Comparison of ENCODE assay signal across 23 cellular contexts in genomic region chr16:75458439-75458838, GRCh38. TPM values are rescaled to one million over a fixed set of nuclear protein-coding genes. Genes with fewer than 3 reads are reported as not detected.
DNase-seq lines count a peak whose midpoint lies in the region; ATAC-seq, FAIRE-seq and TF ChIP-seq lines count a peak whose summit lies in the region.
"Had no signal": no experiment of that assay in that cellular context is flagged by ENCODE, and none has a peak within 500 bp of the region (broad histone marks: within the 10 kb centered on the region; RNA-seq: fewer than 3 reads in every experiment).

No MANE protein-coding gene starts in this region.

- TF ChIP-seq POLR2A in thyroid gland (IDR thresholded peaks at IDR 0.05) (no peak), HepG2 (IDR thresholded peaks at IDR 0.05; ENCODE audit: insufficient read depth in 1 of 2, low read depth in 2 of 2, low read length in 2 of 2) (no peak)

- H3K79me2 ChIP-seq in HepG2 (ENCODE audit: insufficient read depth, low read length), result peaks cover 83% of the 10 kb centered on the region

- ATAC-seq in CD4-positive, alpha-beta T cell (ENCODE audit: poor library complexity), result no peak
- no peak for ATAC-seq in effector memory CD8-positive, alpha-beta T cell (replicated peaks)
- ATAC-seq in HepG2, result no peak
- no peak for ATAC-seq in GM21737 (IDR thresholded peaks at IDR 0.05; ENCODE audit: unreplicated experiment)

- no peaks in the 10 kb centered on the region; the same call in 1 of the 2 replicates for H3K36me3 ChIP-seq in WERI-Rb-1
- H3K36me3 ChIP-seq in thyroid gland, result no peaks in the 10 kb centered on the region
- peaks cover 0 to 4% of the 10 kb centered on the region in 2 experiments; a peak in 3 of 5 replicates for H3K36me3 ChIP-seq in HepG2 (replicated peaks in 1 of 2; ENCODE audit: control insufficient read depth in 1 of 2, insufficient read depth in 2 of 2, low read length in 2 of 2)

- TF ChIP-seq CTCF in CD4-positive, alpha-beta T cell (IDR thresholded peaks at IDR 0.05), result no peak
- TF ChIP-seq CTCF in WERI-Rb-1 (IDR thresholded peaks at IDR 0.05; ENCODE audit: low read depth, low read length) (no peak), neural crest cell (conservative IDR thresholded peaks at IDR 0.05) (no peak), thyroid gland (IDR thresholded peaks at IDR 0.05) (no peak), HepG2 (CRISPR knock-in tag; IDR thresholded peaks at IDR 0.05) (no peak)

- CTCF ChIA-PET in CD4-positive, alpha-beta T cell (lab: Charles Lee), result interaction anchor here (1.0 to 2.4 kb wide), 2 partner anchors 59 to 98 kb away, joined by 3 to 7 read pairs; partner anchors contain the start of gene TMEM231
- CTCF ChIA-PET in HepG2 (lab: Yijun Ruan, JAX; ENCODE audit: low intra/inter-chr PET ratio, low total read pairs), result no interaction called here

- no peak for TF ChIP-seq EP300 in HepG2 (IDR thresholded peaks at IDR 0.05; ENCODE audit: low read depth in 2 of 2, low read length in 2 of 2)
- no peak for TF ChIP-seq EP300 in HepG2 (CRISPR knock-in tag; IDR thresholded peaks at IDR 0.05; ENCODE audit: borderline replicate concordance)

- no peak overlapping the region for H3K4me2 ChIP-seq in HepG2 (ENCODE audit: low read depth, low read length)

- H3K9ac ChIP-seq in HepG2 (ENCODE audit: insufficient read depth, low read depth, low read length), result no peak overlapping the region
- H3K9ac ChIP-seq: GM23248 had no signal

- in situ Hi-C loops in HepG2 (cut with HindIII; ENCODE audit: extremely low pct_ligation_motif_present, low pct_unique_long_range_greater_than_20kb), result no loop called here

- FAIRE-seq in HepG2 (lab: Jason Lieb, UNC), result no peak
- FAIRE-seq: D721Med, RCC 7860 had no signal

- H2AFZ ChIP-seq in HepG2 (ENCODE audit: low read length), result no peak overlapping the region
- H2AFZ ChIP-seq: GM23248 had no signal

- peaks cover 17% of the 10 kb centered on the region for H3K36me3 Mint-ChIP-seq in CD4-positive, alpha-beta T cell (ENCODE audit: low read depth)
- peaks cover 26% of the 10 kb centered on the region for H3K36me3 Mint-ChIP-seq in effector memory CD8-positive, alpha-beta T cell (ENCODE audit: insufficient read depth)
- H3K36me3 Mint-ChIP-seq in neural crest cell (ENCODE audit: low read depth), result peaks cover 2% of the 10 kb centered on the region

- WGBS in thyroid gland, 2 donors, result 94 to 96% methylated on average over 2 of the region's 2 CpGs
- WGBS in HepG2 (ENCODE audit: low lambda C conversion rate), result 97% methylated on average over 2 of the region's 2 CpGs

- H3K4me1 ChIP-seq in thyroid gland, result peaks cover 13 to 26% of the 10 kb centered on the region in 2 donors
- H3K4me1 ChIP-seq in HepG2 (ENCODE audit: insufficient read depth, low read length), result peaks cover 52% of the 10 kb centered on the region

- H3K27me3 Mint-ChIP-seq in CD4-positive, alpha-beta T cell, result no peaks in the 10 kb centered on the region
- no peaks in the 10 kb centered on the region for H3K27me3 Mint-ChIP-seq in effector memory CD8-positive, alpha-beta T cell
- H3K27me3 Mint-ChIP-seq in neural crest cell (ENCODE audit: low read depth), result no peaks in the 10 kb centered on the region

- H3K27me3 ChIP-seq in CD4-positive, alpha-beta T cell (ENCODE audit: control insufficient read depth, insufficient read depth, low read length), result no peaks in the 10 kb centered on the region
- H3K27me3 ChIP-seq in WERI-Rb-1 (ENCODE audit: insufficient read depth, low read depth, severe bottlenecking), result no peaks in the 10 kb centered on the region
- H3K27me3 ChIP-seq in thyroid gland, result no peaks in the 10 kb centered on the region
- no peaks in the 10 kb centered on the region for H3K27me3 ChIP-seq in HepG2 (ENCODE audit: control insufficient read depth in 1 of 2, insufficient read depth in 2 of 2, low read length in 2 of 2)

- H3K4me3 ChIP-seq in WERI-Rb-1 (ENCODE audit: low read depth, low read length) (no peak overlapping the region), thyroid gland (replicated peaks in 1 of 3) (no peak overlapping the region), HepG2 (replicated peaks in 1 of 3; ENCODE audit: insufficient read depth in 1 of 3, low read depth in 2 of 3, low read length in 3 of 3) (no peak overlapping the region)
- H3K4me3 ChIP-seq: GM23248 had no signal

- intact Hi-C loops in CD4-positive, alpha-beta T cell (cut with DNase I, micrococcal nuclease), result no loop called here
- intact Hi-C loops in thyroid gland (cut with DNase I), result no loop called here
- intact Hi-C loops in HepG2 (cut with micrococcal nuclease; ENCODE audit: unreplicated experiment), result no loop called here

- H4K20me1 ChIP-seq in HepG2 (ENCODE audit: insufficient read depth, low read length), result peaks cover 34% of the 10 kb centered on the region

- no peak for DNase-seq in CD4-positive, alpha-beta T cell
- DNase-seq in WERI-Rb-1 (no peak), neural crest cell (ENCODE audit: low read depth, low spot score) (no peak), thyroid gland (no peak), HepG2 (ENCODE audit: low spot score) (no peak)
- DNase-seq in effector memory CD8-positive, alpha-beta T cell, result no peak
- DNase-seq: 8988T, ACHN, GM23248, H7, Karpas-422, NCI-H1092, NCI-H1417 treated with DMSO at 0.1 percent for 48 hours, NCI-H1694 treated with DMSO at 0.1 percent for 48 hours, NCI-H2171 treated with DMSO at 0.1 percent for 48 hours, NCI-H345, NCI-H510A treated with DMSO at 0.1 percent for 48 hours, NCI-H748 treated with DMSO at 0.1 percent for 48 hours, SIG-M5 had no signal

- POLR2A ChIA-PET in CD4-positive, alpha-beta T cell (lab: Charles Lee), result interaction anchor here (0.7 to 2.3 kb wide), 2 partner anchors 10 to 24 kb away, joined by 3 to 9 read pairs; partner anchors contain the start of gene CFDP1
- POLR2A ChIA-PET in HepG2 (lab: Yijun Ruan, JAX), result no interaction called here

- H3K4me3 Mint-ChIP-seq in CD4-positive, alpha-beta T cell, result no peak overlapping the region
- no peak overlapping the region for H3K4me3 Mint-ChIP-seq in effector memory CD8-positive, alpha-beta T cell
- H3K4me3 Mint-ChIP-seq in neural crest cell, result peak overlapping the region; percentile 5

- no peak for TF ChIP-seq RAD21 in HepG2 (CRISPR knock-in tag; IDR thresholded peaks at IDR 0.05)

- H3K9me3 Mint-ChIP-seq in CD4-positive, alpha-beta T cell, result no peaks in the 10 kb centered on the region
- no peaks in the 10 kb centered on the region for H3K9me3 Mint-ChIP-seq in effector memory CD8-positive, alpha-beta T cell
- H3K9me3 Mint-ChIP-seq in neural crest cell, result no peaks in the 10 kb centered on the region

- H3K4me1 Mint-ChIP-seq in CD4-positive, alpha-beta T cell (ENCODE audit: low read depth), result peaks cover 87% of the 10 kb centered on the region
- peaks cover 50 to 80% of the 10 kb centered on the region in 2 donors for H3K4me1 Mint-ChIP-seq in effector memory CD8-positive, alpha-beta T cell (ENCODE audit: low read depth in 2 of 2)
- H3K4me1 Mint-ChIP-seq in neural crest cell, result peaks cover 64% of the 10 kb centered on the region

- peak overlapping the region; percentile 13 for H3K27ac Mint-ChIP-seq in CD4-positive, alpha-beta T cell
- H3K27ac Mint-ChIP-seq in effector memory CD8-positive, alpha-beta T cell, result peak overlapping the region; percentile 46 to 72
- no peak overlapping the region for H3K27ac Mint-ChIP-seq in neural crest cell (ENCODE audit: unreplicated experiment)

- no peak overlapping the region for H3K27ac ChIP-seq in CD4-positive, alpha-beta T cell (ENCODE audit: low read depth, low read length)
- H3K27ac ChIP-seq in WERI-Rb-1 (peak overlapping the region; percentile 18; the same call in 1 of the 2 replicates), thyroid gland (no peak overlapping the region), HepG2 (ENCODE audit: extremely low read length, insufficient read depth, low read length) (no peak overlapping the region)
- H3K27ac ChIP-seq: GM23248 had no signal

- H3K9me3 ChIP-seq in CD4-positive, alpha-beta T cell (ENCODE audit: control insufficient read depth, low read length), result no peaks in the 10 kb centered on the region
- H3K9me3 ChIP-seq in WERI-Rb-1 (ENCODE audit: severe bottlenecking), result no peaks in the 10 kb centered on the region
- H3K9me3 ChIP-seq in thyroid gland, result no peaks in the 10 kb centered on the region
- H3K9me3 ChIP-seq in HepG2 (ENCODE audit: low read length), result no peaks in the 10 kb centered on the region

- no TSS peak for BruUV-seq in HepG2 (replicated peaks; lab: Mats Ljungman, UMichigan)

RNA-seq across cellular contexts. Expression of gene TMEM170A, which starts 6.0 kb away (rescaled TPM):
- total RNA-seq in CD4-positive, alpha-beta T cell, result 10 to 100 TPM; 34.3 to 37.8 TPM
- 50.5 and 56.4 TPM in 2 replicates for total RNA-seq in neural crest cell
- 10 to 100 TPM; 27.1 to 41.9 (median 30.7) TPM for total RNA-seq in thyroid gland
- total RNA-seq in HepG2 (2016; rRNA removed; fragmentation: Illumina TruSeq; extraction: Trizol), result 39.7 and 44.7 TPM in 2 replicates
- 13.2 and 13.9 TPM in 2 replicates for total RNA-seq in HepG2 (2016; cell fraction: cytosol; rRNA removed; fragmentation: Illumina TruSeq; extraction: Trizol; ENCODE audit: low read depth)
- total RNA-seq in HepG2 (2016; cell fraction: insoluble cytoplasmic fraction; rRNA removed; fragmentation: Illumina TruSeq; extraction: Trizol), result 42.1 TPM in 2 replicates
- 39.0 and 42.0 TPM in 2 replicates for total RNA-seq in HepG2 (2016; cell fraction: membrane; rRNA removed; fragmentation: Illumina TruSeq; extraction: Trizol)
- total RNA-seq in HepG2 (2016; cell fraction: nucleus; rRNA removed; fragmentation: Illumina TruSeq; extraction: Trizol), result 38.1 and 40.8 TPM in 2 replicates
- polyA plus RNA-seq in HepG2 (2011; rRNA removed), result 30.0 and 35.7 TPM in 2 replicates
- 22.3 and 25.5 TPM in 2 replicates for polyA plus RNA-seq in HepG2 (2011; cell fraction: cytosol; rRNA removed)
- 15.4 and 19.7 TPM in 2 replicates for polyA plus RNA-seq in HepG2 (2011; cell fraction: nucleus; rRNA removed)
- polyA plus RNA-seq in HepG2 (2012), result 20.5 and 22.4 TPM in 2 replicates
- polyA plus RNA-seq in HepG2 (2016; cell fraction: cytosol; fragmentation: Illumina TruSeq; extraction: Trizol; ENCODE audit: low read depth), result 14.7 and 20.5 TPM in 2 replicates
- polyA plus RNA-seq in HepG2 (2016; cell fraction: insoluble cytoplasmic fraction; fragmentation: Illumina TruSeq; extraction: Trizol; ENCODE audit: low read depth), result 25.5 and 29.3 TPM in 2 replicates
- polyA plus RNA-seq in HepG2 (2016; cell fraction: membrane; fragmentation: Illumina TruSeq; extraction: Trizol; ENCODE audit: low read depth), result 22.1 and 26.6 TPM in 2 replicates
- polyA plus RNA-seq in HepG2 (2016; cell fraction: nucleus; fragmentation: Illumina TruSeq; extraction: Trizol; ENCODE audit: insufficient read depth, low read depth), result 36.2 and 39.1 TPM in 2 replicates
- polyA minus RNA-seq in HepG2 (2011; rRNA and poly(A)+ RNA removed; ENCODE audit: low replicate concordance), result 27.3 and 58.3 TPM in 2 replicates
- polyA minus RNA-seq in HepG2 (2011; cell fraction: cytosol; rRNA and poly(A)+ RNA removed), result 23.2 and 32.2 TPM in 2 replicates
- polyA minus RNA-seq in HepG2 (2011; cell fraction: nucleus; rRNA and poly(A)+ RNA removed), result 27.4 and 43.9 TPM in 2 replicates

RNA-seq across cellular contexts. Expression of gene CFDP1, which starts 25.1 kb away (rescaled TPM):
- 10 to 100 TPM; 23.0 to 25.5 TPM for total RNA-seq in CD4-positive, alpha-beta T cell
- total RNA-seq in neural crest cell (99.8 and 103 TPM in 2 replicates), thyroid gland (10 to 100 TPM; 50.5 to 77.9 (median 60.7) TPM), HepG2 (2016; rRNA removed; fragmentation: Illumina TruSeq; extraction: Trizol) (153 and 198 TPM in 2 replicates)
- 62.1 and 75.2 TPM in 2 replicates for total RNA-seq in HepG2 (2016; cell fraction: cytosol; rRNA removed; fragmentation: Illumina TruSeq; extraction: Trizol; ENCODE audit: low read depth)
- total RNA-seq in HepG2 (2016; cell fraction: insoluble cytoplasmic fraction; rRNA removed; fragmentation: Illumina TruSeq; extraction: Trizol), result 158 and 200 TPM in 2 replicates
- 94.4 and 95.7 TPM in 2 replicates for total RNA-seq in HepG2 (2016; cell fraction: membrane; rRNA removed; fragmentation: Illumina TruSeq; extraction: Trizol)
- total RNA-seq in HepG2 (2016; cell fraction: nucleus; rRNA removed; fragmentation: Illumina TruSeq; extraction: Trizol), result 114 and 122 TPM in 2 replicates
- 59.8 and 78.6 TPM in 2 replicates for polyA plus RNA-seq in HepG2 (2011; rRNA removed)
- polyA plus RNA-seq in HepG2 (2011; cell fraction: cytosol; rRNA removed), result 47.6 and 66.3 TPM in 2 replicates
- 20.8 and 33.7 TPM in 2 replicates for polyA plus RNA-seq in HepG2 (2011; cell fraction: nucleus; rRNA removed)
- 118 and 187 TPM in 2 replicates for polyA plus RNA-seq in HepG2 (2012)
- 54.9 and 57.9 TPM in 2 replicates for polyA plus RNA-seq in HepG2 (2016; cell fraction: cytosol; fragmentation: Illumina TruSeq; extraction: Trizol; ENCODE audit: low read depth)
- polyA plus RNA-seq in HepG2 (2016; cell fraction: insoluble cytoplasmic fraction; fragmentation: Illumina TruSeq; extraction: Trizol; ENCODE audit: low read depth), result 250 and 275 TPM in 2 replicates
- 82.6 and 88.7 TPM in 2 replicates for polyA plus RNA-seq in HepG2 (2016; cell fraction: membrane; fragmentation: Illumina TruSeq; extraction: Trizol; ENCODE audit: low read depth)
- 118 and 119 TPM in 2 replicates for polyA plus RNA-seq in HepG2 (2016; cell fraction: nucleus; fragmentation: Illumina TruSeq; extraction: Trizol; ENCODE audit: insufficient read depth, low read depth)
- polyA minus RNA-seq in HepG2 (2011; rRNA and poly(A)+ RNA removed; ENCODE audit: low replicate concordance), result 11.4 and 17.2 TPM in 2 replicates
- 30.3 and 32.7 TPM in 2 replicates for polyA minus RNA-seq in HepG2 (2011; cell fraction: cytosol; rRNA and poly(A)+ RNA removed)
- polyA minus RNA-seq in HepG2 (2011; cell fraction: nucleus; rRNA and poly(A)+ RNA removed), result 95.4 and 106 TPM in 2 replicates

RNA-seq across cellular contexts. Expression of gene CHST6, which starts 36.8 kb away (rescaled TPM):
- total RNA-seq in CD4-positive, alpha-beta T cell, result not detected
- total RNA-seq in neural crest cell (22.4 and 23.1 TPM in 2 replicates), thyroid gland (under 1 TPM in 3 of 4 donors, not detected in 1; 0.13 to 0.29 (median 0.22) TPM), HepG2 (2016; rRNA removed; fragmentation: Illumina TruSeq; extraction: Trizol) (0.32 and 0.91 TPM in 2 replicates)
- total RNA-seq in HepG2 (2016; cell fraction: cytosol; rRNA removed; fragmentation: Illumina TruSeq; extraction: Trizol; ENCODE audit: low read depth), result 0.09 and 0.20 TPM in 2 replicates
- total RNA-seq in HepG2 (2016; cell fraction: insoluble cytoplasmic fraction; rRNA removed; fragmentation: Illumina TruSeq; extraction: Trizol), result 0.61 and 1.1 TPM in 2 replicates
- total RNA-seq in HepG2 (2016; cell fraction: membrane; rRNA removed; fragmentation: Illumina TruSeq; extraction: Trizol), result 0.28 and 0.38 TPM in 2 replicates
- total RNA-seq in HepG2 (2016; cell fraction: nucleus; rRNA removed; fragmentation: Illumina TruSeq; extraction: Trizol), result 0.71 and 1.1 TPM in 2 replicates
- polyA plus RNA-seq in HepG2 (2011; rRNA removed), result 0.18 and 0.25 TPM in 2 replicates
- polyA plus RNA-seq in HepG2 (2011; cell fraction: cytosol; rRNA removed), result 0.10 and 0.28 TPM in 2 replicates
- 0.83 and 1.0 TPM in 2 replicates for polyA plus RNA-seq in HepG2 (2011; cell fraction: nucleus; rRNA removed)
- 0.11 and 0.16 TPM in 2 replicates for polyA plus RNA-seq in HepG2 (2012)
- 0.14 and 0.16 TPM in 2 replicates for polyA plus RNA-seq in HepG2 (2016; cell fraction: cytosol; fragmentation: Illumina TruSeq; extraction: Trizol; ENCODE audit: low read depth)
- polyA plus RNA-seq in HepG2 (2016; cell fraction: insoluble cytoplasmic fraction; fragmentation: Illumina TruSeq; extraction: Trizol; ENCODE audit: low read depth), result 0.24 and 0.36 TPM in 2 replicates
- polyA plus RNA-seq in HepG2 (2016; cell fraction: membrane; fragmentation: Illumina TruSeq; extraction: Trizol; ENCODE audit: low read depth), result 0.13 and 0.16 TPM in 2 replicates
- polyA plus RNA-seq in HepG2 (2016; cell fraction: nucleus; fragmentation: Illumina TruSeq; extraction: Trizol; ENCODE audit: insufficient read depth, low read depth), result 1.00 and 1.2 TPM in 2 replicates
- polyA minus RNA-seq in HepG2 (2011; rRNA and poly(A)+ RNA removed; ENCODE audit: low replicate concordance), result 0.58 and 2.4 TPM in 2 replicates
- 0.40 and 0.62 TPM in 2 replicates for polyA minus RNA-seq in HepG2 (2011; cell fraction: cytosol; rRNA and poly(A)+ RNA removed)
- polyA minus RNA-seq in HepG2 (2011; cell fraction: nucleus; rRNA and poly(A)+ RNA removed), result 0.13 and 0.50 TPM in 2 replicates
- total RNA-seq: HT-29 had no signal

Comparison
In these comparisons a context has a peak if more than half of its experiments do, and no peak if none do; other contexts are left out.
1. RNA of gene CHST6, which starts 36.8 kb away (total RNA-seq): 22.4 to 23.1 TPM in neural crest cell; 0.09 to 1.1 TPM in HepG2, 0.13 to 0.29 TPM in thyroid gland and not detected in CD4-positive, alpha-beta T cell; every median in the first group is over 10 times any median in the second.